8 cellular contexts compared by ENCODE assay signal in genomic region chr14:74018704-74019407, GRCh38. TPM values are rescaled to one million over a fixed set of nuclear protein-coding genes. Genes with fewer than 3 reads are reported as not detected.
A peak's percentile ranks its signal among the peaks of the same experiment; 100 is the strongest.
DNase-seq lines count a peak whose midpoint lies in the region; ATAC-seq and TF ChIP-seq lines count a peak whose summit lies in the region.

A gene with protein sequence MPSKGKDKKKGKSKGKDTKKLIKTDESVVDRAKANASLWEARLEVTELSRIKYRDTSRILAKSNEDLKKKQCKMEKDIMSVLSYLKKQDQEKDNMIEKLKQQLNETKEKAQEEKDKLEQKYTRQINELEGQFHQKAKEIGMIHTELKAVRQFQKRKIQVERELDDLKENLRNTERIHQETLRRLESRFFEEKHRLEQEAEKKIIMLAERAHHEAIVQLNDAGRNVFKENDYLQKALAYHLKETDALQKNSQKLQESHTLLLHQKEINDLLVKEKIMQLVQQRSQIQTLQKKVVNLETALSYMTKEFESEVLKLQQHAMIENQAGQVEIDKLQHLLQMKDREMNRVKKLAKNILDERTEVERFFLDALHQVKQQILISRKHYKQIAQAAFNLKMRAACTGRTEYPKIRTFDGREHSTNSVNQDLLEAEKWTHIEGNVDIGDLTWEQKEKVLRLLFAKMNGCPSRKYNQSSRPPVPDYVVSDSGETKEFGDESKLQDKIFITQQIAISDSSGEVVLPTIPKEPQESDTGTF (plus strand): TSS chr14:74019349. CDS start chr14:74019479, 130 bp downstream.
A gene with protein sequence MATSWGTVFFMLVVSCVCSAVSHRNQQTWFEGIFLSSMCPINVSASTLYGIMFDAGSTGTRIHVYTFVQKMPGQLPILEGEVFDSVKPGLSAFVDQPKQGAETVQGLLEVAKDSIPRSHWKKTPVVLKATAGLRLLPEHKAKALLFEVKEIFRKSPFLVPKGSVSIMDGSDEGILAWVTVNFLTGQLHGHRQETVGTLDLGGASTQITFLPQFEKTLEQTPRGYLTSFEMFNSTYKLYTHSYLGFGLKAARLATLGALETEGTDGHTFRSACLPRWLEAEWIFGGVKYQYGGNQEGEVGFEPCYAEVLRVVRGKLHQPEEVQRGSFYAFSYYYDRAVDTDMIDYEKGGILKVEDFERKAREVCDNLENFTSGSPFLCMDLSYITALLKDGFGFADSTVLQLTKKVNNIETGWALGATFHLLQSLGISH (minus strand): TSS chr14:74019288. CDS start chr14:73988102, 31,186 bp downstream.

- peak within 1 kb of the TSS; percentile 82 for H3K27ac ChIP-seq in KOPT-K1 (ENCODE audit: low read depth, low read length, poor library complexity, severe bottlenecking)

- H3K9me3 Mint-ChIP-seq in activated T-helper 2 cell treated with anti-CD3 and anti-CD28 coated beads, Interferon-gamma antibody, Interleukin-2, Interleukin-4, amounts not matched to agents 10 μg/mL and 5 μg/mL and 100 μg/mL, durations not matched to agents 14 hours and 24 hours and 36 hours, result no peaks in the 10 kb centered on the region
- H3K9me3 Mint-ChIP-seq in nephron, result no peaks in the 10 kb centered on the region

- no peaks in the 10 kb centered on the region for H3K36me3 ChIP-seq in KOPT-K1 (ENCODE audit: insufficient read depth, low read length)

- peak within 1 kb of the TSS; percentile 97 for H3K4me3 Mint-ChIP-seq in activated T-helper 2 cell treated with anti-CD3 and anti-CD28 coated beads, Interferon-gamma antibody, Interleukin-2, Interleukin-4, amounts not matched to agents 10 μg/mL and 5 μg/mL and 100 μg/mL, durations not matched to agents 14 hours and 24 hours and 36 hours (ENCODE audit: low read depth)
- peak within 1 kb of the TSS; percentile 94 to 98 (median 97) for H3K4me3 Mint-ChIP-seq in nephron

- H3K9me3 ChIP-seq in KOPT-K1 (ENCODE audit: insufficient read depth, low read length, poor library complexity, severe bottlenecking), result no peaks in the 10 kb centered on the region

- TF ChIP-seq CTCF in nephron (IDR thresholded peaks at IDR 0.05; ENCODE audit: unreplicated experiment in 3 of 3), result no peak

- intact Hi-C loops in activated T-helper 2 cell treated with anti-CD3 and anti-CD28 coated beads, Interferon-gamma antibody, Interleukin-2, Interleukin-4, amounts not matched to agents 10 μg/mL and 5 μg/mL and 100 μg/mL, durations not matched to agents 14 hours and 24 hours and 36 hours (cut with micrococcal nuclease), result loop anchor here (1.0 to 5.0 kb wide), 4 partner anchors 65 to 307 kb away; partner anchors contain the start of genes ALDH6A1, COQ6, FAM161B and LIN52

- H3K4me1 Mint-ChIP-seq in activated T-helper 2 cell treated with anti-CD3 and anti-CD28 coated beads, Interferon-gamma antibody, Interleukin-2, Interleukin-4, amounts not matched to agents 10 μg/mL and 5 μg/mL and 100 μg/mL, durations not matched to agents 14 hours and 24 hours and 36 hours (ENCODE audit: low read depth), result peaks cover 11% of the 10 kb centered on the region
- peaks cover 7% of the 10 kb centered on the region for H3K4me1 Mint-ChIP-seq in nephron

- no peaks in the 10 kb centered on the region for H3K36me3 Mint-ChIP-seq in activated T-helper 2 cell treated with anti-CD3 and anti-CD28 coated beads, Interferon-gamma antibody, Interleukin-2, Interleukin-4, amounts not matched to agents 10 μg/mL and 5 μg/mL and 100 μg/mL, durations not matched to agents 14 hours and 24 hours and 36 hours (ENCODE audit: low read depth)
- H3K36me3 Mint-ChIP-seq in nephron (ENCODE audit: low read depth), result no peaks in the 10 kb centered on the region

- H3K27ac Mint-ChIP-seq in activated T-helper 2 cell treated with anti-CD3 and anti-CD28 coated beads, Interferon-gamma antibody, Interleukin-2, Interleukin-4, amounts not matched to agents 10 μg/mL and 5 μg/mL and 100 μg/mL, durations not matched to agents 14 hours and 24 hours and 36 hours, result peak within 1 kb of the TSS; percentile 98
- H3K27ac Mint-ChIP-seq in nephron, result peak within 1 kb of the TSS; percentile 95 to 98 (median 97)

- H3K27me3 Mint-ChIP-seq in activated T-helper 2 cell treated with anti-CD3 and anti-CD28 coated beads, Interferon-gamma antibody, Interleukin-2, Interleukin-4, amounts not matched to agents 10 μg/mL and 5 μg/mL and 100 μg/mL, durations not matched to agents 14 hours and 24 hours and 36 hours (ENCODE audit: low read depth), result peaks cover 2% of the 10 kb centered on the region
- no peaks in the 10 kb centered on the region for H3K27me3 Mint-ChIP-seq in nephron (ENCODE audit: low read depth)

- DNase-seq in DMS53 treated with DMSO at 0.1 percent for 48 hours (lab: John Stamatoyannopoulos, UW; ENCODE audit: unreplicated experiment), result peak; percentile 54
- peak; percentile 88 for DNase-seq in RPMI8226
- peak; percentile 86 for DNase-seq in activated T-helper 2 cell treated with anti-CD3 and anti-CD28 coated beads, Interferon-gamma antibody, Interleukin-2, Interleukin-4, amounts not matched to agents 10 μg/mL and 5 μg/mL and 100 μg/mL, durations not matched to agents 14 hours and 24 hours and 36 hours (ENCODE audit: low spot score)
- peak; percentile 77 for DNase-seq in fibroblast of peridontal ligament (ENCODE audit: extremely low read depth)
- peak; percentile 81 for DNase-seq in stimulated activated naive CD4-positive, alpha-beta T cell treated with Interleukin-2 at 50 U/mL for 16 hours (lab: John Stamatoyannopoulos, UW)

- ATAC-seq in GM21786 (IDR thresholded peaks at IDR 0.05; ENCODE audit: unreplicated experiment), result peak; percentile 84

RNA-seq across cellular contexts. Expression of the first gene that starts in this region (rescaled TPM):
- total RNA-seq in activated T-helper 2 cell treated with anti-CD3 and anti-CD28 coated beads, Interferon-gamma antibody, Interleukin-2, Interleukin-4, amounts not matched to agents 10 μg/mL and 5 μg/mL and 100 μg/mL, durations not matched to agents 14 hours and 24 hours and 36 hours, result 0.23 and 0.82 TPM in 2 replicates

RNA-seq across cellular contexts. Expression of the second gene that starts in this region (rescaled TPM):
- 9.9 and 11.5 TPM in 2 replicates for total RNA-seq in activated T-helper 2 cell treated with anti-CD3 and anti-CD28 coated beads, Interferon-gamma antibody, Interleukin-2, Interleukin-4, amounts not matched to agents 10 μg/mL and 5 μg/mL and 100 μg/mL, durations not matched to agents 14 hours and 24 hours and 36 hours

Comparison
In these comparisons a context has a peak if more than half of its experiments do, and no peak if none do; other contexts are left out.
1. Peak in every context shown above with its lines: DNase-seq, ATAC-seq and H3K27ac ChIP-seq.